Comparison of ENCODE assay signal across 8 cellular contexts in the genomic region with DNA sequence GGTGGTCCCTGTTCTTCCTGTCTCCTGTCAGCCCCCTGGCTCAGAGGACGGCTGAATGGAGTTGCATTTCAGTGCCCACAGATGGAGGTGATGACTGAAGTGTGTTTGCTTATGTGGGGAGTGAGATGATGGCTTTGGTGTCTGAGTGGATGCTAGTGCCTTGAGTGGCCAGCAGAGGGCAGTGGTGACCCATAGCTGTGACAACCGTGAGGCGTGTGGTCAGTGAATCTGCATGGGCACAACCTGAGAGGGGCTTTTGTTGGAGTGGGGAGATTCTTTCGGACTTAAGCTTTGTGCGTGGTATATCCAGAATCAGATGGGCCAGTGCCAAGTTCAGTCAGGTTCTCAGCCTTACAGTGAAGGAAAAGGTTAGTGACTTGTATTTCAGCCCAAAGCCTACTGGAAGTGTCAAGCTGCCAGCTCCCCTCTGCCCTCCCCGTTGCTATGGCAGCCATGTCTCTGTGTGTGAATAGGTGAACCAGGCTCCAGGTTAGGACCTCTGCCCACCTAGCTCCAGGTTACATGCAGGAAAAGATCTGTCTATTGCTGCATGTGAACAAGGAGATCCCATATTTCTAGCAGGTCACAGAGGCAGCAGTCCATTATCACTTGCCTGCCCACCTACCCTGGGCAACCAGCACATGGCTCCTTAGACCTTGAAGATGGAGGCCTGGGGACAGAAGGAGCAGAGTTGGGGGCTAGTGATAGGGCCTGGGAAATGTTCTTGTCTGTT. TPM values are rescaled to one million over a fixed set of nuclear protein-coding genes. Genes with fewer than 3 reads are reported as not detected.
A peak's percentile ranks its signal among the peaks of the same experiment; 100 is the strongest.
DNase-seq lines count a peak whose midpoint lies in the region; ATAC-seq and TF ChIP-seq lines count a peak whose summit lies in the region.

No MANE protein-coding gene starts in this region.

- no peak overlapping the region for H3K4me3 Mint-ChIP-seq in T-cell

- no peaks in the 10 kb centered on the region for H3K9me3 ChIP-seq in left ventricle myocardium inferior (replicated peaks)

- H3K9me3 Mint-ChIP-seq in T-cell = no peaks in the 10 kb centered on the region

- H3K27ac ChIP-seq in left ventricle myocardium inferior (replicated peaks) = no peak overlapping the region

- H3K4me1 Mint-ChIP-seq in T-cell = peaks cover 41 to 43% (median 42%) of the 10 kb centered on the region in 3 donors

- peaks cover 9% of the 10 kb centered on the region for H3K36me3 Mint-ChIP-seq in T-cell

- DNase-seq in BJ (ENCODE audit: low read depth) = no peak
- peak; percentile 80 for DNase-seq in GM20000 (ENCODE audit: low spot score)
- peak; percentile 52 for DNase-seq in NCI-H146 (lab: John Stamatoyannopoulos, UW)
- DNase-seq in T-cell = peak in 29 of 34 experiments; percentile 32 to 65 (median 53)
- peak; percentile 66 for DNase-seq in amniotic stem cell (lab: John Stamatoyannopoulos, UW)
- DNase-seq in left ventricle myocardium inferior = no peak
- peak; percentile 71 for DNase-seq in renal cortical epithelial cell (ENCODE audit: low read depth)
- no peak for DNase-seq in KG1 (lab: John Stamatoyannopoulos, UW)

- POLR2A ChIA-PET in BJ (lab: Charles Lee) (no interaction called here), T-cell (lab: Charles Lee) (interaction anchor here in 1 of 2 donors (0.5 to 0.9 kb wide), 3 partner anchors 24 to 459 kb away, joined by 5 to 6 read pairs (median 5); a partner anchor contains a TSS)

- 0 out of 2 replicates have a peak, but pooled peaks cover 2% of the 10 kb centered on the region for H3K36me3 ChIP-seq in BJ (ENCODE audit: control insufficient read depth, insufficient read depth, low read length)
- peaks cover 7% of the 10 kb centered on the region for H3K36me3 ChIP-seq in left ventricle myocardium inferior

- peaks cover 38% of the 10 kb centered on the region for H3K4me1 ChIP-seq in left ventricle myocardium inferior

- H3K4me3 ChIP-seq in BJ (ENCODE audit: low read depth, low read length) (no peak overlapping the region), left ventricle myocardium inferior (no peak overlapping the region)

- H3K27me3 Mint-ChIP-seq in T-cell = no peaks in the 10 kb centered on the region

- TF ChIP-seq CTCF in BJ (IDR thresholded peaks at IDR 0.05; ENCODE audit: insufficient read depth, low read depth, low read length) = peak; percentile 97
- peak; percentile 97 for TF ChIP-seq CTCF in GM20000 (IDR thresholded peaks at IDR 0.05; ENCODE audit: extremely low read depth, missing control alignments)
- TF ChIP-seq CTCF in left ventricle myocardium inferior (IDR thresholded peaks at IDR 0.05; ENCODE audit: borderline replicate concordance) = peak; percentile 99

- no peaks in the 10 kb centered on the region for H3K27me3 ChIP-seq in BJ (ENCODE audit: control insufficient read depth, insufficient read depth, low read length)
- H3K27me3 ChIP-seq in left ventricle myocardium inferior (ENCODE audit: low read depth) = no peaks in the 10 kb centered on the region

- CTCF ChIA-PET in BJ (lab: Yijun Ruan, JAX) (interaction anchor here (0.7 to 17.0 kb wide), 28 partner anchors 11 to 335 kb away, joined by 3 to 498 read pairs (median 8); a partner anchor contains a TSS), T-cell (lab: Charles Lee) (interaction anchor here (0.5 to 6.1 kb wide), 26 partner anchors 8 to 772 kb away, joined by 3 to 40 read pairs (median 4); a partner anchor contains a TSS)

- peak; percentile 33 to 49 (median 42) for ATAC-seq in T-cell (replicated peaks in 1 of 4)

- peak overlapping the region in 1 of 2 donors; percentile 19 for H3K27ac Mint-ChIP-seq in T-cell

- intact Hi-C loops in left ventricle myocardium inferior (cut with micrococcal nuclease) = loop anchor here (5.0 kb wide), 1 partner anchor 59 kb away; no protein-coding TSS in a partner anchor

RNA-seq across cellular contexts. Expression of a gene that starts 14.7 kb away (rescaled TPM):
- polyA plus RNA-seq in BJ (2011; rRNA removed) = 36.5 and 50.4 TPM in 2 replicates
- 20.3 and 23.6 TPM in 2 replicates for polyA minus RNA-seq in BJ (2011; rRNA and poly(A)+ RNA removed)
- total RNA-seq in T-cell = 1 to 10 TPM; 5.1 to 7.6 (median 6.2) TPM
- total RNA-seq in left ventricle myocardium inferior = 56.9 TPM
- 187 and 252 TPM in 2 replicates for total RNA-seq in renal cortical epithelial cell

Comparison
In these comparisons a context has a peak if more than half of its experiments do, and no peak if none do; other contexts are left out.
1. DNase-seq: peak in GM20000 (single experiment), NCI-H146 (single experiment), T-cell (29 of 34), amniotic stem cell (single experiment) and renal cortical epithelial cell (single experiment); none in BJ (single experiment), left ventricle myocardium inferior (single experiment) and KG1 (single experiment).
2. Peak in every context shown above with its lines, with median percentiles within 50 percentile points of each other: CTCF ChIP-seq.